15 cellular contexts compared by ENCODE assay signal in the genomic region with DNA sequence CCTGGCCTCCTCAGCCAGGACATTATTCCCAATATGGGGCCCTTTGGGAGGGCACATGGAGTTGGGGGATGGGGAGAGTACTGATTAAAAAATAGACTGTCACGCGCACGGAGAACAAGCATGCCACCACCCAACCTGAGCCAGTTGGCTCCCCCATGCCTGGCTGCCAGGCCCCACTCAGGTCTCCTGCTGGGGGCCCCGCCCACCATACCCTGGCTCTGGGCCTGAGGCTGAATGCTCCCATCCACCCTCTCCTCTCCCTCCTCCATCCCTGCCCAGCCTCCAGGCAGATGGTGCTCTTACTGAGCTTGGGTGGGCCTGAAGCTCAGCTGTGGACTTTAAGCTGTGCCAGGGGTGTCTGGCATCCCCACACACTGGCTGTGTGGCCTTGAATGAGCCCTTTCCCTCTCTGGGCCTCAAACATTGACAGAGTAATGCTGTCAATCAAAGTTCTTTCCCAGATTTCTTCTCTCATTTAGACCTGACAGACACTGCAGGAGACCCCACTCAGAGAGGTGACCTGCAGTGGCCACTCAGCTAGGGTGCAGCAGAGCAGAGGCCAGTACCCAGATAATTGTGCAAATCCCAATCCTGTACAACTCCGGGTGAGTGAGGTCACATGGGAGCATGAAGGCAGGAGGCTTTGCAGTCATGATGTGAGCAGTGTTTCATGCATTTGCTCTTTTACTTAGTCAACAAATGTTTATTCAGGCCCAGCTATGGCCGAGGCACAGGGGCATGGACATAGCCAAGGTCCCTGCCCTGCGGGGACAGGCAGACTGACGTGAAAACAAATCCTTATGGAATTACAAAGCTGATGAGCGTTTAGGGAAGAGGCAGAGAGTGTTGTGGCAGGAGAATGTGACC. TPM values are rescaled to one million over a fixed set of nuclear protein-coding genes. Genes with fewer than 3 reads are reported as not detected.
DNase-seq lines count a peak whose midpoint lies in the region; ATAC-seq and TF ChIP-seq lines count a peak whose summit lies in the region.
"Had no signal": no experiment of that assay in that cellular context is flagged by ENCODE, and none has a peak within 500 bp of the region (broad histone marks: within the 10 kb centered on the region; RNA-seq: fewer than 3 reads in every experiment).

No MANE protein-coding gene starts in this region.

- H2AK5ac ChIP-seq in mesenchymal stem cell (ENCODE audit: low read length, severe bottlenecking) = no peak overlapping the region

- no peaks in the 10 kb centered on the region for H3K9me3 Mint-ChIP-seq in activated CD4-positive, alpha-beta memory T cell treated with anti-CD3 and anti-CD28 coated beads, Interleukin-2, amount 10 ng/mL, durations not matched to agents 7 days and 5 days
- H3K9me3 Mint-ChIP-seq: natural killer cell treated with Interleukin-12 subunit alpha and Interleukin-12 subunit beta and Interleukin-15 and Interleukin-18, amount 100 ng/mL, for 72 hours had no signal

- 50 to 97% methylated on average over 5 of the region's 9 CpGs for WGBS in gastroesophageal sphincter (ENCODE audit: low coverage in 1 of 2), 2 donors
- 67% methylated on average over 6 of the region's 9 CpGs for WGBS in mesenchymal stem cell
- WGBS in tibial nerve, 2 donors = 50 to 55% methylated on average over 9 of the region's 9 CpGs

- no peak overlapping the region for H4K8ac ChIP-seq in mesenchymal stem cell (ENCODE audit: low read length)

- H3K4ac ChIP-seq in mesenchymal stem cell (ENCODE audit: low read depth in 1 of 2, low read length in 2 of 2) = no peak overlapping the region

- TF ChIP-seq POLR2A in gastroesophageal sphincter (IDR thresholded peaks at IDR 0.05) = no peak
- TF ChIP-seq POLR2A in tibial nerve (IDR thresholded peaks at IDR 0.05) = no peak

- DNase-seq in RWPE1 (ENCODE audit: low spot score) (no peak), mesenchymal stem cell (peak; percentile 51), tibial nerve (ENCODE audit: low spot score in 2 of 2) (no peak), NOMO-1 (lab: John Stamatoyannopoulos, UW; ENCODE audit: unreplicated experiment in 2 of 2) (no peak)
- DNase-seq in activated CD4-positive, alpha-beta memory T cell treated with anti-CD3 and anti-CD28 coated beads, Interleukin-2, amount 10 ng/mL, durations not matched to agents 7 days and 5 days = no peak
- DNase-seq: activated CD4-positive, alpha-beta T cell treated with anti-CD3 and anti-CD28 coated beads, Interleukin-2, amount 50 U/mL, for 1 hour; NCI-H187; NCI-H510A treated with DMSO at 0.1 percent for 48 hours; PC-3 had no signal

- no peak overlapping the region for H2AFZ ChIP-seq in mesenchymal stem cell (ENCODE audit: low read depth, low read length)

- no peaks in the 10 kb centered on the region for H3K4me1 Mint-ChIP-seq in activated CD4-positive, alpha-beta memory T cell treated with anti-CD3 and anti-CD28 coated beads, Interleukin-2, amount 10 ng/mL, durations not matched to agents 7 days and 5 days

- no peak overlapping the region for H3K4me2 ChIP-seq in mesenchymal stem cell (ENCODE audit: low read length, poor library complexity, severe bottlenecking)

- H2BK120ac ChIP-seq in mesenchymal stem cell (ENCODE audit: low read depth, low read length) = peak overlapping the region; percentile 27

- TF ChIP-seq EP300 in gastroesophageal sphincter (IDR thresholded peaks at IDR 0.05) (no peak), tibial nerve (IDR thresholded peaks at IDR 0.05) (no peak)

- H3K9me3 ChIP-seq in gastroesophageal sphincter (no peaks in the 10 kb centered on the region), mesenchymal stem cell (ENCODE audit: control insufficient read depth, low read length) (no peaks in the 10 kb centered on the region), tibial nerve (no peaks in the 10 kb centered on the region)

- no peaks in the 10 kb centered on the region for H3K36me3 Mint-ChIP-seq in activated CD4-positive, alpha-beta memory T cell treated with anti-CD3 and anti-CD28 coated beads, Interleukin-2, amount 10 ng/mL, durations not matched to agents 7 days and 5 days (ENCODE audit: low read depth)
- H3K36me3 Mint-ChIP-seq: activated naive CD8-positive, alpha-beta T cell; natural killer cell treated with Interleukin-12 subunit alpha and Interleukin-12 subunit beta and Interleukin-15 and Interleukin-18, amount 100 ng/mL, for 72 hours had no signal

- no peak overlapping the region for H3K23ac ChIP-seq in mesenchymal stem cell (ENCODE audit: low read length in 2 of 2)

- ATAC-seq in gastroesophageal sphincter (no peak), HG03097 (IDR thresholded peaks at IDR 0.05; ENCODE audit: low FRiP score, unreplicated experiment) (no peak)
- ATAC-seq: PC-3 had no signal

- peak overlapping the region; percentile 60 for H4K91ac ChIP-seq in mesenchymal stem cell (ENCODE audit: low read length)

- H3K9ac ChIP-seq in mesenchymal stem cell (ENCODE audit: low read length) = no peak overlapping the region

- H3K4me1 ChIP-seq in gastroesophageal sphincter = peaks cover 0 to 83% (median 32%) of the 10 kb centered on the region in 3 donors
- peaks cover 12% of the 10 kb centered on the region for H3K4me1 ChIP-seq in mesenchymal stem cell (ENCODE audit: control insufficient read depth, insufficient read depth, low read depth, low read length)
- peaks cover 0 to 83% (median 47%) of the 10 kb centered on the region in 4 donors for H3K4me1 ChIP-seq in tibial nerve

- no peak overlapping the region for H3K27ac Mint-ChIP-seq in activated CD4-positive, alpha-beta memory T cell treated with anti-CD3 and anti-CD28 coated beads, Interleukin-2, amount 10 ng/mL, durations not matched to agents 7 days and 5 days
- H3K27ac Mint-ChIP-seq: activated naive CD8-positive, alpha-beta T cell; natural killer cell treated with Interleukin-12 subunit alpha and Interleukin-12 subunit beta and Interleukin-15 and Interleukin-18, amount 100 ng/mL, for 72 hours had no signal

- POLR2A ChIA-PET in RWPE1 (lab: Yijun Ruan, JAX; ENCODE audit: low non-redundant PET) = no interaction called here
- POLR2A ChIA-PET in activated CD4-positive, alpha-beta memory T cell treated with anti-CD3 and anti-CD28 coated beads, Interleukin-2, amount 10 ng/mL, durations not matched to agents 7 days and 5 days (lab: Charles Lee) = no interaction called here

- H3K4me3 ChIP-seq in gastroesophageal sphincter (no peak overlapping the region), mesenchymal stem cell (ENCODE audit: insufficient read depth in 1 of 2, low read depth in 1 of 2, low read length in 2 of 2) (no peak overlapping the region), tibial nerve (no peak overlapping the region)
- H3K4me3 ChIP-seq: cardiac muscle cell had no signal

- H3K14ac ChIP-seq in mesenchymal stem cell (ENCODE audit: low read length in 2 of 2) = peak overlapping the region in 1 of 2 experiments; percentile 79

- H3K27me3 ChIP-seq in gastroesophageal sphincter = no peaks in the 10 kb centered on the region
- peaks cover 0 to 5% of the 10 kb centered on the region in 2 experiments for H3K27me3 ChIP-seq in mesenchymal stem cell (ENCODE audit: control insufficient read depth in 1 of 2, insufficient read depth in 1 of 2, low read length in 2 of 2)
- H3K27me3 ChIP-seq in tibial nerve = no peaks in the 10 kb centered on the region
- H3K27me3 ChIP-seq: cardiac muscle cell had no signal

- H3K27ac ChIP-seq in RWPE1 (0 out of 2 replicates have a peak overlapping the region, but pooled peaks have one; percentile 9), gastroesophageal sphincter (peak overlapping the region in 3 of 4 donors; percentile 51 to 93 (median 90)), mesenchymal stem cell (ENCODE audit: low read length, poor library complexity, severe bottlenecking) (no peak overlapping the region), tibial nerve (peak overlapping the region in 3 of 4 donors; percentile 65 to 98 (median 96))
- H3K27ac ChIP-seq: cardiac muscle cell had no signal

- no peak overlapping the region for H3K4me3 Mint-ChIP-seq in activated CD4-positive, alpha-beta memory T cell treated with anti-CD3 and anti-CD28 coated beads, Interleukin-2, amount 10 ng/mL, durations not matched to agents 7 days and 5 days
- H3K4me3 Mint-ChIP-seq: activated naive CD8-positive, alpha-beta T cell; natural killer cell treated with Interleukin-12 subunit alpha and Interleukin-12 subunit beta and Interleukin-15 and Interleukin-18, amount 100 ng/mL, for 72 hours had no signal

- CTCF ChIA-PET in RWPE1 (lab: Yijun Ruan, JAX) = interaction anchor here (0.5 to 0.8 kb wide), 5 partner anchors 29 to 203 kb away, joined by 3 to 5 read pairs (median 3); no protein-coding TSS in a partner anchor
- CTCF ChIA-PET in activated CD4-positive, alpha-beta memory T cell treated with anti-CD3 and anti-CD28 coated beads, Interleukin-2, amount 10 ng/mL, durations not matched to agents 7 days and 5 days (lab: Charles Lee) = no interaction called here

- H2BK12ac ChIP-seq in mesenchymal stem cell (ENCODE audit: low read length in 2 of 2) = peak overlapping the region; percentile 38 to 49

- peaks cover 8% of the 10 kb centered on the region for H3K27me3 Mint-ChIP-seq in activated CD4-positive, alpha-beta memory T cell treated with anti-CD3 and anti-CD28 coated beads, Interleukin-2, amount 10 ng/mL, durations not matched to agents 7 days and 5 days

- TF ChIP-seq CTCF in RWPE1 (conservative IDR thresholded peaks at IDR 0.05; ENCODE audit: low read depth) (no peak), gastroesophageal sphincter (IDR thresholded peaks at IDR 0.05) (no peak), tibial nerve (IDR thresholded peaks at IDR 0.05) (no peak)

- peak overlapping the region; percentile 41 to 52 for H3K18ac ChIP-seq in mesenchymal stem cell (ENCODE audit: low read depth in 1 of 2, low read length in 2 of 2)

- H2BK15ac ChIP-seq in mesenchymal stem cell (ENCODE audit: low read depth, poor library complexity, severe bottlenecking) = peak overlapping the region; percentile 68

- peaks cover 0 to 9% of the 10 kb centered on the region in 2 donors for H3K36me3 ChIP-seq in gastroesophageal sphincter
- H3K36me3 ChIP-seq in mesenchymal stem cell (ENCODE audit: control insufficient read depth in 1 of 2, insufficient read depth in 2 of 2, low read depth in 1 of 2, low read length in 2 of 2) = no peaks in the 10 kb centered on the region
- no peaks in the 10 kb centered on the region for H3K36me3 ChIP-seq in tibial nerve
- H3K36me3 ChIP-seq: cardiac muscle cell had no signal

- no peak overlapping the region for H2BK5ac ChIP-seq in mesenchymal stem cell (ENCODE audit: low read depth, low read length, poor library complexity, severe bottlenecking)

- no peaks in the 10 kb centered on the region for H3K79me1 ChIP-seq in mesenchymal stem cell (replicated peaks; ENCODE audit: low read length, poor library complexity, severe bottlenecking)

RNA-seq across cellular contexts. Expression of a gene that starts 9.8 kb away (rescaled TPM):
- total RNA-seq in gastroesophageal sphincter (10 to 100 TPM; 31.6 to 50.5 (median 37.4) TPM), tibial nerve (10 to 100 TPM; 58.4 to 71.5 (median 63.5) TPM)
- polyA plus RNA-seq in mesenchymal stem cell (2013, experiment 1 of 2) = 37.8 TPM
- polyA plus RNA-seq in mesenchymal stem cell (2013, experiment 2 of 2) = 39.1 TPM
- under 1 TPM; 0.08 to 0.10 TPM for total RNA-seq in activated CD4-positive, alpha-beta memory T cell treated with anti-CD3 and anti-CD28 coated beads, Interleukin-2, amount 10 ng/mL, durations not matched to agents 7 days and 5 days

RNA-seq across cellular contexts. Expression of a gene that starts 30.4 kb away (rescaled TPM):
- total RNA-seq in gastroesophageal sphincter (under 1 TPM in 3 of 4 donors, not detected in 1; 0.13 to 0.62 (median 0.22) TPM), tibial nerve (1 to 10 TPM in 3 of 4 donors, under 1 TPM in 1; 0.30 to 9.0 (median 4.6) TPM)
- 1.6 TPM for polyA plus RNA-seq in mesenchymal stem cell (2013, experiment 1 of 2)
- polyA plus RNA-seq in mesenchymal stem cell (2013, experiment 2 of 2) = 1.8 TPM
- total RNA-seq in activated CD4-positive, alpha-beta memory T cell treated with anti-CD3 and anti-CD28 coated beads, Interleukin-2, amount 10 ng/mL, durations not matched to agents 7 days and 5 days = under 1 TPM in 1 of 2 experiments, not detected in 1; 0.13 TPM
- total RNA-seq: MCF 10A; natural killer cell treated with Interleukin-12 subunit alpha and Interleukin-12 subunit beta and Interleukin-15 and Interleukin-18, amount 100 ng/mL, for 72 hours; PC-3 had no signal

Comparison
In these comparisons a context has a peak if more than half of its experiments do, and no peak if none do; other contexts are left out.
1. RNA of a gene that starts 9.8 kb away (total RNA-seq): 58.4 to 71.5 TPM in tibial nerve and 31.6 to 50.5 TPM in gastroesophageal sphincter; 0.08 to 0.10 TPM in activated CD4-positive, alpha-beta memory T cell treated with anti-CD3 and anti-CD28 coated beads, Interleukin-2, amount 10 ng/mL, durations not matched to agents 7 days and 5 days; every median in the first group is over 10 times any median in the second.